Comparison of ENCODE assay signal across 11 cellular contexts in the genomic region with DNA sequence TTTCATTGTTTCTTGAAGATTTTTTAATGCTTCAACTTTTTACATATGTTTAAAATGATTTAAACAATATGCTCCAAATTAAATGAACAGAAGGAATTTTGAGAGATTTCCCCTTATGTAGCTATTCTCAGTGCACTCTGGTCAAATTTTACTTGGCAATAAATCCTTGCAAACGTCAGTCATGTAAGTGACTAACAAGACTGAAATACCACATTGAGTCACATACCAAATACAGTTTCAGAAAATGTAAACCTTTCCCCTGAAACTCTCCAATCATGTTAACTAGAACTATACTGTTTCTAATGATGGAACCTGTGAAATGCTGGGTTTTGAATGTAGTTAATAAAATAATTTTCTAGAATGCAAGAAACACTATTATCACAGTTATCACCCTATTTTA. TPM values are rescaled to one million over a fixed set of nuclear protein-coding genes. Genes with fewer than 3 reads are reported as not detected.
A peak's percentile ranks its signal among the peaks of the same experiment; 100 is the strongest.
DNase-seq lines count a peak whose midpoint lies in the region; ATAC-seq and TF ChIP-seq lines count a peak whose summit lies in the region.
"Had no signal": no experiment of that assay in that cellular context is flagged by ENCODE, and none has a peak within 500 bp of the region (broad histone marks: within the 10 kb centered on the region; RNA-seq: fewer than 3 reads in every experiment).

No MANE protein-coding gene starts in this region.

- ATAC-seq in activated T-cell treated with anti-CD3 and anti-CD28 coated beads, Interleukin-2, amount 50 U/mL, for 4 hours: peak; percentile 92 to 93
- ATAC-seq in stimulated activated naive CD8-positive, alpha-beta T cell treated with anti-CD3 and anti-CD28 coated beads, Interleukin-15, Interleukin-2, amounts not matched to agents 100 U/mL and 50 U/mL, for 24 hours: peak; percentile 92
- ATAC-seq in HG03457 (IDR thresholded peaks at IDR 0.05; ENCODE audit: unreplicated experiment) (no peak), HG03139 (IDR thresholded peaks at IDR 0.05; ENCODE audit: unreplicated experiment) (no peak)

- H3K9me3 Mint-ChIP-seq in activated T-cell treated with anti-CD3 and anti-CD28 coated beads, Interleukin-2, amount 50 U/mL, for 4 hours: no peaks in the 10 kb centered on the region

- no peak for DNase-seq in activated T-cell treated with anti-CD3 and anti-CD28 coated beads, Interleukin-2, amount 50 U/mL, for 4 hours
- no peak for DNase-seq in activated T-cell treated with anti-CD3 and anti-CD28 coated beads, Interleukin-2, amount 50 U/mL, for 1 hour
- DNase-seq in LHCN-M2 (ENCODE audit: low read depth): peak; percentile 31
- DNase-seq in cardiac fibroblast (ENCODE audit: low read depth in 2 of 2): peak; percentile 29 to 61
- no peak for DNase-seq in stimulated activated naive CD8-positive, alpha-beta T cell treated with anti-CD3 and anti-CD28 coated beads, Interleukin-15, Interleukin-2, amounts not matched to agents 100 U/mL and 50 U/mL, for 24 hours
- DNase-seq in HuH-7.5 (ENCODE audit: low spot score): no peak
- DNase-seq: NCI-H526, spleen had no signal

- H3K4me3 ChIP-seq in cardiac fibroblast (replicated peaks in 1 of 2; ENCODE audit: low read depth in 2 of 2, low read length in 2 of 2): no peak overlapping the region
- H3K4me3 ChIP-seq: spleen had no signal

- TF ChIP-seq CTCF in cardiac fibroblast (IDR thresholded peaks at IDR 0.05; ENCODE audit: low read depth, low read length): no peak

- peaks cover 5% of the 10 kb centered on the region for H3K36me3 Mint-ChIP-seq in activated T-cell treated with anti-CD3 and anti-CD28 coated beads, Interleukin-2, amount 50 U/mL, for 4 hours (ENCODE audit: insufficient read depth)

- H3K4me3 Mint-ChIP-seq in activated T-cell treated with anti-CD3 and anti-CD28 coated beads, Interleukin-2, amount 50 U/mL, for 4 hours: peak overlapping the region; percentile 11
- H3K4me3 Mint-ChIP-seq: B cell had no signal

- H3K4me1 Mint-ChIP-seq in activated T-cell treated with anti-CD3 and anti-CD28 coated beads, Interleukin-2, amount 50 U/mL, for 4 hours (ENCODE audit: low read depth): peaks cover 31% of the 10 kb centered on the region
- H3K4me1 Mint-ChIP-seq: B cell had no signal

- no peaks in the 10 kb centered on the region for H3K27me3 Mint-ChIP-seq in activated T-cell treated with anti-CD3 and anti-CD28 coated beads, Interleukin-2, amount 50 U/mL, for 4 hours (ENCODE audit: low read depth)
- H3K27me3 Mint-ChIP-seq: B cell had no signal

RNA-seq across cellular contexts. Expression of a gene that starts 29.6 kb away (rescaled TPM):
- 10 to 100 TPM; 57.4 to 63.7 (median 58.3) TPM for total RNA-seq in activated T-cell treated with anti-CD3 and anti-CD28 coated beads, Interleukin-2, amount 50 U/mL, for 4 hours
- total RNA-seq in LHCN-M2 (2014; rRNA removed): 49.7 and 68.7 TPM in 2 replicates
- 49.5 TPM for polyA plus RNA-seq in LHCN-M2 (2012)

RNA-seq across cellular contexts. Expression of a gene that starts 45.5 kb away (rescaled TPM):
- 10 to 100 TPM; 27.2 to 30.0 (median 28.3) TPM for total RNA-seq in activated T-cell treated with anti-CD3 and anti-CD28 coated beads, Interleukin-2, amount 50 U/mL, for 4 hours
- 18.8 and 20.1 TPM in 2 replicates for total RNA-seq in LHCN-M2 (2014; rRNA removed)
- polyA plus RNA-seq in LHCN-M2 (2012): 8.8 TPM

Comparison
In these comparisons a context has a peak if more than half of its experiments do, and no peak if none do; other contexts are left out.
1. ATAC-seq: peak in activated T-cell treated with anti-CD3 and anti-CD28 coated beads, Interleukin-2, amount 50 U/mL, for 4 hours (2 of 2) and stimulated activated naive CD8-positive, alpha-beta T cell treated with anti-CD3 and anti-CD28 coated beads, Interleukin-15, Interleukin-2, amounts not matched to agents 100 U/mL and 50 U/mL, for 24 hours (single experiment); none in HG03457 (single experiment) and HG03139 (single experiment).
2. DNase-seq: peak in LHCN-M2 (single experiment) and cardiac fibroblast (2 of 2); none in activated T-cell treated with anti-CD3 and anti-CD28 coated beads, Interleukin-2, amount 50 U/mL, for 4 hours (single experiment), activated T-cell treated with anti-CD3 and anti-CD28 coated beads, Interleukin-2, amount 50 U/mL, for 1 hour (single experiment), stimulated activated naive CD8-positive, alpha-beta T cell treated with anti-CD3 and anti-CD28 coated beads, Interleukin-15, Interleukin-2, amounts not matched to agents 100 U/mL and 50 U/mL, for 24 hours (single experiment) and HuH-7.5 (single experiment).